23 cellular contexts compared by ENCODE assay signal in genomic region chr4:155474758-155475157, GRCh38.
"Had no signal": no experiment of that assay in that cellular context is flagged by ENCODE, and none has a peak within 500 bp of the region (broad histone marks: within the 10 kb centered on the region; RNA-seq: fewer than 3 reads in every experiment).

No MANE protein-coding gene starts in this region.

- H3K4me3 ChIP-seq: left lung, lung, neural progenitor cell, ovary, right atrium auricular region, right lobe of liver, smooth muscle cell, tibial nerve, uterus had no signal

- ATAC-seq: left lung; natural killer cell; right lobe of liver; stimulated activated memory B cell treated with anti-CD40 and anti-IgM and Interleukin-4, amounts not matched to agents 10 μg/mL and 1 μg/mL and 100 μg/mL, for 72 hours; stimulated activated naive CD8-positive, alpha-beta T cell treated with anti-CD3 and anti-CD28 coated beads, Interleukin-15, amount 100 ng/mL, for 72 hours had no signal

- DNase-seq: hypothalamus; islet precursor cell; left lung; mesendoderm; naive B cell; natural killer cell; nephron progenitor cell; ovary; right lobe of liver; stimulated activated CD4-positive, alpha-beta T cell treated with anti-CD3 and anti-CD28 coated beads, Interleukin-1b, Interleukin-23, amount 100 ng/mL, for 48 hours; stimulated activated CD4-positive, alpha-beta T cell treated with anti-CD3 and anti-CD28 coated beads, Interleukin-2, amount 100 ng/mL, for 48 hours; stimulated activated CD4-positive, alpha-beta T cell treated with anti-CD3 and anti-CD28 coated beads, Interleukin-4, amount 100 ng/mL, for 4 hours; stimulated activated CD8-positive, alpha-beta memory T cell treated with anti-CD3 and anti-CD28 coated beads, Interleukin-4, amount 100 ng/mL, for 48 hours; stimulated activated naive CD4-positive, alpha-beta T cell treated with Interleukin-2 at 50 U/mL for 16 hours; stimulated activated naive CD8-positive, alpha-beta T cell treated with anti-CD3 and anti-CD28 coated beads, Interleukin-15, amount 100 ng/mL, for 72 hours; substantia nigra; uterus had no signal
